In genomic region chr22:46575915-46576555, GRCh38 we compare ENCODE assay signal across 8 cellular contexts. TPM values are rescaled to one million over a fixed set of nuclear protein-coding genes. Genes with fewer than 3 reads are reported as not detected.
DNase-seq lines count a peak whose midpoint lies in the region; ATAC-seq, FAIRE-seq and TF ChIP-seq lines count a peak whose summit lies in the region.

No MANE protein-coding gene starts in this region.

- ATAC-seq in lung (ENCODE audit: insufficient read depth, low FRiP score), result peak; percentile 28

- FAIRE-seq in HTR-8/SVneo (lab: Jason Lieb, UNC), result no peak

- intact Hi-C loops in vagina (cut with DNase I), result loop anchor here (5.0 kb wide), 1 partner anchor 161 kb away; the partner anchor contains the start of gene CERK

- H3K27ac ChIP-seq in brain microvascular endothelial cell (no peak overlapping the region), lung (ENCODE audit: low read depth in 1 of 2, low read length in 1 of 2) (peak overlapping the region; percentile 73 to 91), vagina (peak overlapping the region; percentile 50)

- peaks cover 49% of the 10 kb centered on the region for H3K4me1 Mint-ChIP-seq in activated naive CD4-positive, alpha-beta T cell treated with anti-CD3 and anti-CD28 coated beads, Interleukin-2, amount 10 ng/mL, durations not matched to agents 7 days and 5 days

- no peaks in the 10 kb centered on the region for H3K27me3 ChIP-seq in brain microvascular endothelial cell (replicated peaks)
- no peaks in the 10 kb centered on the region for H3K27me3 ChIP-seq in lung (ENCODE audit: control insufficient read depth, insufficient read depth)
- H3K27me3 ChIP-seq in vagina, result no peaks in the 10 kb centered on the region

- peaks cover 2% of the 10 kb centered on the region for H3K36me3 Mint-ChIP-seq in activated naive CD4-positive, alpha-beta T cell treated with anti-CD3 and anti-CD28 coated beads, Interleukin-2, amount 10 ng/mL, durations not matched to agents 7 days and 5 days

- peaks cover 14% of the 10 kb centered on the region for H3K9me3 Mint-ChIP-seq in activated naive CD4-positive, alpha-beta T cell treated with anti-CD3 and anti-CD28 coated beads, Interleukin-2, amount 10 ng/mL, durations not matched to agents 7 days and 5 days

- peaks cover 0 to 2% of the 10 kb centered on the region in 2 donors for H3K9me3 ChIP-seq in lung (ENCODE audit: control insufficient read depth in 2 of 2, insufficient read depth in 1 of 2, low read length in 1 of 2)
- no peaks in the 10 kb centered on the region for H3K9me3 ChIP-seq in vagina

- 44 to 47% methylated on average over 10 of the region's 10 CpGs for WGBS in lung, 2 donors

- H3K4me1 ChIP-seq in lung (ENCODE audit: control insufficient read depth in 2 of 2, insufficient read depth in 2 of 2, low read length in 2 of 2), result peaks cover 6 to 31% of the 10 kb centered on the region in 2 donors
- H3K4me1 ChIP-seq in vagina, result peaks cover 48% of the 10 kb centered on the region

- peak overlapping the region; percentile 79 for H3K4me3 Mint-ChIP-seq in activated naive CD4-positive, alpha-beta T cell treated with anti-CD3 and anti-CD28 coated beads, Interleukin-2, amount 10 ng/mL, durations not matched to agents 7 days and 5 days

- H3K36me3 ChIP-seq in brain microvascular endothelial cell (replicated peaks) (no peaks in the 10 kb centered on the region), lung (ENCODE audit: control insufficient read depth in 2 of 2, insufficient read depth in 2 of 2, low read length in 2 of 2) (no peaks in the 10 kb centered on the region), vagina (no peaks in the 10 kb centered on the region)

- peak overlapping the region; percentile 47 for H3K4me3 ChIP-seq in brain microvascular endothelial cell (ENCODE audit: low read depth, low read length)
- peak overlapping the region; percentile 34 for H3K4me3 ChIP-seq in lung
- peak overlapping the region; percentile 48 to 62 for H3K4me3 ChIP-seq in vagina

- H3K27me3 Mint-ChIP-seq in activated naive CD4-positive, alpha-beta T cell treated with anti-CD3 and anti-CD28 coated beads, Interleukin-2, amount 10 ng/mL, durations not matched to agents 7 days and 5 days, result peaks cover 42% of the 10 kb centered on the region

- in situ Hi-C loops in brain microvascular endothelial cell (cut with HindIII; ENCODE audit: low pct_ligation_motif_present, low sequenced_read_pairs) (no loop called here), ACHN (cut with HindIII; ENCODE audit: low pct_ligation_motif_present, low pct_unique_long_range_greater_than_20kb, low sequenced_read_pairs) (no loop called here)

- CTCF ChIA-PET in activated naive CD4-positive, alpha-beta T cell treated with anti-CD3 and anti-CD28 coated beads, Interleukin-2, amount 10 ng/mL, durations not matched to agents 7 days and 5 days (lab: Charles Lee), result interaction anchor here (1.4 to 1.5 kb wide), 2 partner anchors 13 to 37 kb away, joined by 3 to 6 read pairs; no protein-coding TSS in a partner anchor

- peak overlapping the region; percentile 87 for H3K27ac Mint-ChIP-seq in activated naive CD4-positive, alpha-beta T cell treated with anti-CD3 and anti-CD28 coated beads, Interleukin-2, amount 10 ng/mL, durations not matched to agents 7 days and 5 days

- TF ChIP-seq POLR2A in vagina (IDR thresholded peaks at IDR 0.05), result no peak

- TF ChIP-seq CTCF in brain microvascular endothelial cell (IDR thresholded peaks at IDR 0.05; ENCODE audit: low read depth, low read length, missing control alignments) (no peak), lung (IDR thresholded peaks at IDR 0.05; ENCODE audit: control extremely low read depth, extremely low read depth) (no peak), vagina (IDR thresholded peaks at IDR 0.05) (no peak)

- DNase-seq in activated naive CD4-positive, alpha-beta T cell treated with anti-CD3 and anti-CD28 coated beads, Interleukin-2, amount 10 ng/mL, durations not matched to agents 7 days and 5 days, result peak; percentile 33
- no peak for DNase-seq in activated naive CD4-positive, alpha-beta T cell treated with Interleukin-2 at 50 U/mL for 16 hours
- DNase-seq in brain microvascular endothelial cell (no peak), lung (ENCODE audit: low spot score) (peak; percentile 75), vagina (ENCODE audit: extremely low spot score in 2 of 2) (no peak), ACHN (no peak), HTR-8/SVneo (ENCODE audit: insufficient read length, low spot score) (no peak), medulla oblongata (ENCODE audit: extremely low spot score) (no peak)

RNA-seq across cellular contexts. Expression of gene CELSR1, which starts 38.6 kb away (rescaled TPM):
- 10 to 100 TPM; 36.1 to 65.9 TPM for total RNA-seq in lung
- polyA plus RNA-seq in lung, result 10 to 100 TPM; 14.0 to 29.3 TPM
- 32.9 TPM for total RNA-seq in vagina

RNA-seq across cellular contexts. Expression of gene GRAMD4, which starts 44.2 kb away (rescaled TPM):
- 10 to 100 TPM; 18.0 to 67.7 TPM for total RNA-seq in lung
- polyA plus RNA-seq in lung, result 10 to 100 TPM; 16.3 to 24.4 TPM
- total RNA-seq in vagina, result 28.7 TPM

Comparison
In these comparisons a context has a peak if more than half of its experiments do, and no peak if none do; other contexts are left out.
1. DNase-seq: peak in activated naive CD4-positive, alpha-beta T cell treated with anti-CD3 and anti-CD28 coated beads, Interleukin-2, amount 10 ng/mL, durations not matched to agents 7 days and 5 days (single experiment) and lung (single experiment); none in activated naive CD4-positive, alpha-beta T cell treated with Interleukin-2 at 50 U/mL for 16 hours (single experiment), brain microvascular endothelial cell (single experiment), vagina (0 of 2), ACHN (single experiment), HTR-8/SVneo (single experiment) and medulla oblongata (single experiment).
2. Peak in every context shown above with its lines, with median percentiles within 50 percentile points of each other: H3K4me3 ChIP-seq.